ENCODE assay signal across 1 cellular context in genomic region chr20:63396300-63396699, GRCh38.
TF ChIP-seq lines count a peak whose summit lies in the region.

No MANE protein-coding gene starts in this region.

TF ChIP-seq in H1, 55 proteins besides CTCF, POLR2A, EP300 and RAD21:
- no peak for TF ChIP-seq PHF8 (conservative IDR thresholded peaks at IDR 0.05; ENCODE audit: low read depth, low read length)
- TF ChIP-seq ZNF274 (IDR thresholded peaks at IDR 0.05; ENCODE audit: borderline replicate concordance, extremely low read depth, low read length): no peak
